ENCODE assay signal across 11 cellular contexts in genomic region chr3:81723732-81724313, GRCh38. TPM values are rescaled to one million over a fixed set of nuclear protein-coding genes. Genes with fewer than 3 reads are reported as not detected.
DNase-seq lines count a peak whose midpoint lies in the region; ATAC-seq and TF ChIP-seq lines count a peak whose summit lies in the region.
"Had no signal": no experiment of that assay in that cellular context is flagged by ENCODE, and none has a peak within 500 bp of the region (broad histone marks: within the 10 kb centered on the region; RNA-seq: fewer than 3 reads in every experiment).

No MANE protein-coding gene starts in this region.

- DNase-seq in NCI-H69 (lab: John Stamatoyannopoulos, UW) (peak; percentile 71), fibroblast of gingiva (ENCODE audit: low read depth) (peak; percentile 39), osteocyte (ENCODE audit: extremely low spot score, unreplicated experiment) (no peak), HUDEP-2 (lab: John Stamatoyannopoulos, UW; ENCODE audit: unreplicated experiment in 76 of 76) (no peak), NCI-H1436 treated with DMSO at 0.1 percent for 48 hours (lab: John Stamatoyannopoulos, UW) (no peak), immature natural killer cell (no peak)
- DNase-seq in activated T-cell treated with anti-CD3 and anti-CD28 coated beads, Interleukin-2, amount 50 U/mL, for 72 hours: no peak
- DNase-seq: activated naive CD4-positive, alpha-beta T cell treated with anti-CD3 and anti-CD28 coated beads, Interleukin-2, amount 10 ng/mL, durations not matched to agents 7 days and 5 days; left colon; RPMI8226 had no signal

- H3K36me3 Mint-ChIP-seq in osteocyte (ENCODE audit: unreplicated experiment) (no peaks in the 10 kb centered on the region), immature natural killer cell (peaks cover 0 to 3% (median 0%) of the 10 kb centered on the region in 3 donors)
- peaks cover 0 to 2% of the 10 kb centered on the region in 2 donors for H3K36me3 Mint-ChIP-seq in activated T-cell treated with anti-CD3 and anti-CD28 coated beads, Interleukin-2, amount 50 U/mL, for 72 hours (ENCODE audit: insufficient read depth in 2 of 2)

- H3K27ac Mint-ChIP-seq in osteocyte (ENCODE audit: unreplicated experiment) (peak overlapping the region; percentile 96), immature natural killer cell (no peak overlapping the region)
- no peak overlapping the region for H3K27ac Mint-ChIP-seq in activated T-cell treated with anti-CD3 and anti-CD28 coated beads, Interleukin-2, amount 50 U/mL, for 72 hours
- H3K27ac Mint-ChIP-seq: activated naive CD4-positive, alpha-beta T cell treated with anti-CD3 and anti-CD28 coated beads, Interleukin-2, amount 10 ng/mL, durations not matched to agents 7 days and 5 days had no signal

- TF ChIP-seq CTCF in osteocyte (IDR thresholded peaks at IDR 0.05): no peak

- H3K9me3 Mint-ChIP-seq in osteocyte (ENCODE audit: unreplicated experiment): no peaks in the 10 kb centered on the region
- no peaks in the 10 kb centered on the region for H3K9me3 Mint-ChIP-seq in activated T-cell treated with anti-CD3 and anti-CD28 coated beads, Interleukin-2, amount 50 U/mL, for 72 hours
- no peaks in the 10 kb centered on the region for H3K9me3 Mint-ChIP-seq in immature natural killer cell
- H3K9me3 Mint-ChIP-seq: activated naive CD4-positive, alpha-beta T cell treated with anti-CD3 and anti-CD28 coated beads, Interleukin-2, amount 10 ng/mL, durations not matched to agents 7 days and 5 days had no signal

- H3K27me3 Mint-ChIP-seq in osteocyte (ENCODE audit: unreplicated experiment) (no peaks in the 10 kb centered on the region), immature natural killer cell (ENCODE audit: low read depth in 3 of 3) (peaks cover 0 to 2% (median 0%) of the 10 kb centered on the region in 3 donors)
- H3K27me3 Mint-ChIP-seq in activated T-cell treated with anti-CD3 and anti-CD28 coated beads, Interleukin-2, amount 50 U/mL, for 72 hours (ENCODE audit: low read depth): no peaks in the 10 kb centered on the region
- H3K27me3 Mint-ChIP-seq: activated naive CD4-positive, alpha-beta T cell treated with anti-CD3 and anti-CD28 coated beads, Interleukin-2, amount 10 ng/mL, durations not matched to agents 7 days and 5 days had no signal

- H3K4me3 Mint-ChIP-seq in osteocyte (ENCODE audit: unreplicated experiment) (peak overlapping the region; percentile 61), immature natural killer cell (no peak overlapping the region)
- no peak overlapping the region for H3K4me3 Mint-ChIP-seq in activated T-cell treated with anti-CD3 and anti-CD28 coated beads, Interleukin-2, amount 50 U/mL, for 72 hours
- H3K4me3 Mint-ChIP-seq: activated naive CD4-positive, alpha-beta T cell treated with anti-CD3 and anti-CD28 coated beads, Interleukin-2, amount 10 ng/mL, durations not matched to agents 7 days and 5 days had no signal

- peaks cover 48% of the 10 kb centered on the region for H3K4me1 Mint-ChIP-seq in osteocyte (ENCODE audit: unreplicated experiment)
- no peaks in the 10 kb centered on the region for H3K4me1 Mint-ChIP-seq in activated T-cell treated with anti-CD3 and anti-CD28 coated beads, Interleukin-2, amount 50 U/mL, for 72 hours (ENCODE audit: low read depth)
- H3K4me1 Mint-ChIP-seq in immature natural killer cell: peaks cover 6 to 9% of the 10 kb centered on the region in 2 donors

- ATAC-seq in GM18858 (IDR thresholded peaks at IDR 0.05; ENCODE audit: unreplicated experiment): peak; percentile 32
- no peak for ATAC-seq in activated T-cell treated with anti-CD3 and anti-CD28 coated beads, Interleukin-2, amount 50 U/mL, for 72 hours (replicated peaks in 1 of 2)
- ATAC-seq: left colon had no signal

RNA-seq across cellular contexts. Expression of gene GBE1, which starts 37.6 kb away (rescaled TPM):
- 39.2 and 39.8 TPM in 2 replicates for total RNA-seq in osteocyte
- total RNA-seq in activated T-cell treated with anti-CD3 and anti-CD28 coated beads, Interleukin-2, amount 50 U/mL, for 72 hours: 10 to 100 TPM; 13.8 to 18.7 TPM
- 10 to 100 TPM; 12.9 to 21.7 (median 16.2) TPM for polyA plus RNA-seq in immature natural killer cell

Comparison
In these comparisons a context has a peak if more than half of its experiments do, and no peak if none do; other contexts are left out.
1. DNase-seq: peak in NCI-H69 (single experiment) and fibroblast of gingiva (single experiment); none in osteocyte (single experiment), HUDEP-2 (0 of 76), NCI-H1436 treated with DMSO at 0.1 percent for 48 hours (single experiment), activated T-cell treated with anti-CD3 and anti-CD28 coated beads, Interleukin-2, amount 50 U/mL, for 72 hours (0 of 2) and immature natural killer cell (0 of 3).